8 cellular contexts compared by ENCODE assay signal in genomic region chr9:129142115-129142514, GRCh38. TPM values are rescaled to one million over a fixed set of nuclear protein-coding genes. Genes with fewer than 3 reads are reported as not detected.
DNase-seq lines count a peak whose midpoint lies in the region; ATAC-seq and TF ChIP-seq lines count a peak whose summit lies in the region.

No MANE protein-coding gene starts in this region.

- TF ChIP-seq POLR2A in heart left ventricle (IDR thresholded peaks at IDR 0.05): no peak

- TF ChIP-seq CTCF in heart left ventricle (IDR thresholded peaks at IDR 0.05) (no peak), brain microvascular endothelial cell (IDR thresholded peaks at IDR 0.05; ENCODE audit: low read depth, low read length, missing control alignments) (no peak), upper lobe of right lung (IDR thresholded peaks at IDR 0.05) (no peak)

- peak overlapping the region; percentile 99 to 100 (median 100) for H3K27ac ChIP-seq in heart left ventricle
- H3K27ac ChIP-seq in brain microvascular endothelial cell: peak overlapping the region; percentile 100
- peak overlapping the region; percentile 100 for H3K27ac ChIP-seq in upper lobe of right lung

- H3K4me1 ChIP-seq in heart left ventricle (peaks cover 25 to 97% (median 93%) of the 10 kb centered on the region in 12 donors), mucosa of stomach (ENCODE audit: control insufficient read depth, insufficient read depth, low read length) (peaks cover 75% of the 10 kb centered on the region), upper lobe of right lung (peaks cover 95% of the 10 kb centered on the region)

- H3K27me3 ChIP-seq in heart left ventricle: no peaks in the 10 kb centered on the region
- H3K27me3 ChIP-seq in brain microvascular endothelial cell (replicated peaks): no peaks in the 10 kb centered on the region
- no peaks in the 10 kb centered on the region for H3K27me3 ChIP-seq in mucosa of stomach (ENCODE audit: control insufficient read depth, insufficient read depth, low read length)
- H3K27me3 ChIP-seq in upper lobe of right lung: no peaks in the 10 kb centered on the region

- H3K4me3 ChIP-seq in heart left ventricle (peak overlapping the region in 10 of 12 donors; percentile 6 to 69 (median 58)), brain microvascular endothelial cell (ENCODE audit: low read depth, low read length) (peak overlapping the region; percentile 15), mucosa of stomach (ENCODE audit: low read length) (no peak overlapping the region), upper lobe of right lung (peak overlapping the region; percentile 61)

- intact Hi-C loops in heart left ventricle (cut with DNase I): loop anchor here in 4 of 10 donors (5.0 kb wide), 3 partner anchors 35 to 355 kb away; partner anchors contain the start of gene IER5L (in 1 of the 4)
- intact Hi-C loops in cardiac septum (cut with DNase I): no loop called here
- intact Hi-C loops in upper lobe of right lung (cut with DNase I): no loop called here

- in situ Hi-C loops in brain microvascular endothelial cell (cut with HindIII; ENCODE audit: low pct_ligation_motif_present, low sequenced_read_pairs): no loop called here

- H3K36me3 ChIP-seq in heart left ventricle (peaks cover 0 to 30% (median 10%) of the 10 kb centered on the region in 9 donors), brain microvascular endothelial cell (replicated peaks) (peaks cover 15% of the 10 kb centered on the region), mucosa of stomach (ENCODE audit: control insufficient read depth, insufficient read depth, low read length) (peaks cover 18% of the 10 kb centered on the region), upper lobe of right lung (peaks cover 31% of the 10 kb centered on the region)

- H3K9ac ChIP-seq in mucosa of stomach (ENCODE audit: low read length): peak overlapping the region; percentile 29

- WGBS in heart left ventricle, 4 donors: 27 to 38% (median 30%) methylated on average over 8 of the region's 8 CpGs

- H3K9me3 ChIP-seq in heart left ventricle (no peaks in the 10 kb centered on the region), mucosa of stomach (ENCODE audit: control insufficient read depth, low read length) (no peaks in the 10 kb centered on the region), upper lobe of right lung (no peaks in the 10 kb centered on the region)

- DNase-seq in heart left ventricle (no peak), cardiac septum (ENCODE audit: low spot score) (no peak), brain microvascular endothelial cell (no peak), upper lobe of right lung (no peak), HT-29 (ENCODE audit: low spot score) (no peak), cerebellar cortex (ENCODE audit: low spot score) (no peak)

- ATAC-seq in heart left ventricle (no peak), upper lobe of right lung (no peak), HG03135 (IDR thresholded peaks at IDR 0.05; ENCODE audit: unreplicated experiment) (no peak)

RNA-seq across cellular contexts. Expression of gene PTPA, which starts 30.9 kb away (rescaled TPM):
- total RNA-seq in heart left ventricle (100 to 1,000 TPM in 8 of 9 donors, 10 to 100 TPM in 1; 96.0 to 212 (median 172) TPM), cardiac septum (204 TPM), upper lobe of right lung (115 TPM)
- 100 to 1,000 TPM; 129 to 211 TPM for polyA plus RNA-seq in heart left ventricle
- 206 and 210 TPM in 2 replicates for total RNA-seq in HT-29 (2014; rRNA removed; shearing (Covaris generic))

RNA-seq across cellular contexts. Expression of gene CRAT, which starts 31.5 kb away (rescaled TPM):
- total RNA-seq in heart left ventricle (100 to 1,000 TPM in 2 of 9 donors, 10 to 100 TPM in 7; 50.8 to 126 (median 68.2) TPM), cardiac septum (68.1 TPM), upper lobe of right lung (22.8 TPM)
- polyA plus RNA-seq in heart left ventricle: 10 to 100 TPM; 37.0 to 64.7 TPM
- 37.4 and 43.7 TPM in 2 replicates for total RNA-seq in HT-29 (2014; rRNA removed; shearing (Covaris generic))

RNA-seq across cellular contexts. Expression of gene IER5L, which starts 35.9 kb away (rescaled TPM):
- total RNA-seq in heart left ventricle: 10 to 100 TPM in 3 of 9 donors, 1 to 10 TPM in 6; 4.1 to 18.4 (median 5.5) TPM
- polyA plus RNA-seq in heart left ventricle: 1 to 10 TPM; 2.8 to 7.3 TPM
- total RNA-seq in cardiac septum: 12.6 TPM
- total RNA-seq in upper lobe of right lung: 9.6 TPM
- 68.5 and 77.2 TPM in 2 replicates for total RNA-seq in HT-29 (2014; rRNA removed; shearing (Covaris generic))
